16 cellular contexts compared by ENCODE assay signal in the genomic region with DNA sequence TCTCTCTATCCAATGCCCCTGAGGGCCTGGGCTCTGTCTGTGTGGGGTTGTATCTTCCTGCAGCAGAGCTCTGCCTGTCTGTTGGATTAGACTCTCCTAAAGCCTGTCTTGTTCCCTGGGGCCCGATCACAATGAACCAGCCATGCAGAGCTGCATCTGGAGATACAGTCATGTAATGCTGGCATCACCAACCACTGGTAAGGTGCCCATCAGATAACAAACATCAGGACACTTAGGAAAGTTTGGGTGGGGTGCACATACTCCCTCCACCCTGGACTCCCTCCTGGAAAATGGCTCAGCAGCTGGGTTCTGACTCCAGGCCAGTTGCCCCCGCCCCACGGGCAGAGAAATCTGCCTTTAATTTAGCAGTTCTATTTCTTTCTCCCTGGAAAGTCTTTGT.
DNase-seq lines count a peak whose midpoint lies in the region; ATAC-seq and TF ChIP-seq lines count a peak whose summit lies in the region.
"Had no signal": no experiment of that assay in that cellular context is flagged by ENCODE, and none has a peak within 500 bp of the region (broad histone marks: within the 10 kb centered on the region; RNA-seq: fewer than 3 reads in every experiment).

No MANE protein-coding gene starts in this region.

- POLR2A ChIA-PET in HEK293 (lab: Yijun Ruan, JAX), result no interaction called here

- DNase-seq in BE2C (peak; percentile 82), esophagus muscularis mucosa (ENCODE audit: extremely low spot score) (peak; percentile 70), left lobe of liver (ENCODE audit: low spot score) (peak; percentile 6), NCI-H510A treated with DMSO at 0.1 percent for 48 hours (lab: John Stamatoyannopoulos, UW) (no peak)
- DNase-seq: CD8-positive, alpha-beta T cell; COR-L47; DND-41; GDM1; GOT3; HFFc6; IMR-90 had no signal

- no peak for TF ChIP-seq CTCF in BE2C (IDR thresholded peaks at IDR 0.05; ENCODE audit: low read depth, low read length)
- no peak for TF ChIP-seq CTCF in HEK293 (tag by site-specific recombination; IDR thresholded peaks at IDR 0.05)
- no peak for TF ChIP-seq CTCF in esophagus muscularis mucosa (IDR thresholded peaks at IDR 0.05)

- ATAC-seq in left lobe of liver, result no peak
- no peak for ATAC-seq in HG03354 (IDR thresholded peaks at IDR 0.05; ENCODE audit: poor library complexity, severe bottlenecking, unreplicated experiment)
- no peak for ATAC-seq in HG02642 (IDR thresholded peaks at IDR 0.05; ENCODE audit: poor library complexity, unreplicated experiment)
- ATAC-seq: CD8-positive, alpha-beta T cell had no signal

- H3K27ac ChIP-seq in HEK293 (ENCODE audit: extremely low read depth, low read depth, low read length) (no peak overlapping the region), esophagus muscularis mucosa (replicated peaks in 1 of 4) (no peak overlapping the region)
- H3K27ac ChIP-seq: HL-60 had no signal

- no peak for TF ChIP-seq EP300 in esophagus muscularis mucosa (IDR thresholded peaks at IDR 0.05)

- H3K4me3 ChIP-seq in BE2C (ENCODE audit: low read depth, low read length), result no peak overlapping the region
- no peak overlapping the region for H3K4me3 ChIP-seq in HEK293 (ENCODE audit: low read depth, low read length)
- H3K4me3 ChIP-seq in esophagus muscularis mucosa, result no peak overlapping the region
- H3K4me3 ChIP-seq: HAP-1 had no signal

- H3K4me1 ChIP-seq in BE2C (peaks cover 13% of the 10 kb centered on the region), HEK293 (ENCODE audit: control insufficient read depth, insufficient read depth, low read length) (no peaks in the 10 kb centered on the region), esophagus muscularis mucosa (no peaks in the 10 kb centered on the region)
- H3K4me1 ChIP-seq: HAP-1 had no signal

- H3K9me3 ChIP-seq in BE2C, result no peaks in the 10 kb centered on the region
- no peaks in the 10 kb centered on the region for H3K9me3 ChIP-seq in HEK293 (ENCODE audit: control insufficient read depth, insufficient read depth, low read depth, low read length)
- H3K9me3 ChIP-seq in esophagus muscularis mucosa, result no peaks in the 10 kb centered on the region
- H3K9me3 ChIP-seq: HAP-1 had no signal

- CTCF ChIA-PET in HEK293 (lab: Yijun Ruan, JAX), result interaction anchor here (1.1 kb wide), 1 partner anchor 44 kb away, joined by 3 read pairs; no protein-coding TSS in a partner anchor

- H3K36me3 ChIP-seq in BE2C, result no peaks in the 10 kb centered on the region
- H3K36me3 ChIP-seq in HEK293 (ENCODE audit: control insufficient read depth in 2 of 2, insufficient read depth in 1 of 2, low read length in 2 of 2), result no peaks in the 10 kb centered on the region
- H3K36me3 ChIP-seq in esophagus muscularis mucosa, result no peaks in the 10 kb centered on the region
- H3K36me3 ChIP-seq: HAP-1 had no signal

- intact Hi-C loops in esophagus muscularis mucosa (cut with DNase I), result no loop called here

- WGBS in esophagus muscularis mucosa, result 88% methylated on average over 3 of the region's 3 CpGs

- 0 out of 2 replicates have a peak, but pooled peaks cover 5% of the 10 kb centered on the region for H3K27me3 ChIP-seq in BE2C
- peaks cover 0 to 8% (median 0%) of the 10 kb centered on the region in 4 donors for H3K27me3 ChIP-seq in esophagus muscularis mucosa

- no peak for TF ChIP-seq POLR2A in esophagus muscularis mucosa (IDR thresholded peaks at IDR 0.05; ENCODE audit: low read depth)

TF ChIP-seq in HEK293, 187 proteins besides CTCF, POLR2A, EP300 and RAD21:
- TF ChIP-seq, protein P1, sequence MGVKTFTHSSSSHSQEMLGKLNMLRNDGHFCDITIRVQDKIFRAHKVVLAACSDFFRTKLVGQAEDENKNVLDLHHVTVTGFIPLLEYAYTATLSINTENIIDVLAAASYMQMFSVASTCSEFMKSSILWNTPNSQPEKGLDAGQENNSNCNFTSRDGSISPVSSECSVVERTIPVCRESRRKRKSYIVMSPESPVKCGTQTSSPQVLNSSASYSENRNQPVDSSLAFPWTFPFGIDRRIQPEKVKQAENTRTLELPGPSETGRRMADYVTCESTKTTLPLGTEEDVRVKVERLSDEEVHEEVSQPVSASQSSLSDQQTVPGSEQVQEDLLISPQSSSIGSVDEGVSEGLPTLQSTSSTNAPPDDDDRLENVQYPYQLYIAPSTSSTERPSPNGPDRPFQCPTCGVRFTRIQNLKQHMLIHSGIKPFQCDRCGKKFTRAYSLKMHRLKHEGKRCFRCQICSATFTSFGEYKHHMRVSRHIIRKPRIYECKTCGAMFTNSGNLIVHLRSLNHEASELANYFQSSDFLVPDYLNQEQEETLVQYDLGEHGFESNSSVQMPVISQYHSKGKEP (tag by site-specific recombination; IDR thresholded peaks at IDR 0.05), result no peak
- TF ChIP-seq KLF1 (tag by site-specific recombination; IDR thresholded peaks at IDR 0.05), result peak; percentile 53; the same call in 1 of the 2 replicates
